ENCODE assay signal across 4 cellular contexts in genomic region chr6:124777834-124778233, GRCh38.
"Had no signal": no experiment of that assay in that cellular context is flagged by ENCODE, and none has a peak within 500 bp of the region (broad histone marks: within the 10 kb centered on the region; RNA-seq: fewer than 3 reads in every experiment).

No MANE protein-coding gene starts in this region.

- DNase-seq: IMR-90, KBM-7 had no signal

- H3K27ac ChIP-seq: HL-60 had no signal

- H3K4me3 ChIP-seq: K562 had no signal
